In the genomic region with DNA sequence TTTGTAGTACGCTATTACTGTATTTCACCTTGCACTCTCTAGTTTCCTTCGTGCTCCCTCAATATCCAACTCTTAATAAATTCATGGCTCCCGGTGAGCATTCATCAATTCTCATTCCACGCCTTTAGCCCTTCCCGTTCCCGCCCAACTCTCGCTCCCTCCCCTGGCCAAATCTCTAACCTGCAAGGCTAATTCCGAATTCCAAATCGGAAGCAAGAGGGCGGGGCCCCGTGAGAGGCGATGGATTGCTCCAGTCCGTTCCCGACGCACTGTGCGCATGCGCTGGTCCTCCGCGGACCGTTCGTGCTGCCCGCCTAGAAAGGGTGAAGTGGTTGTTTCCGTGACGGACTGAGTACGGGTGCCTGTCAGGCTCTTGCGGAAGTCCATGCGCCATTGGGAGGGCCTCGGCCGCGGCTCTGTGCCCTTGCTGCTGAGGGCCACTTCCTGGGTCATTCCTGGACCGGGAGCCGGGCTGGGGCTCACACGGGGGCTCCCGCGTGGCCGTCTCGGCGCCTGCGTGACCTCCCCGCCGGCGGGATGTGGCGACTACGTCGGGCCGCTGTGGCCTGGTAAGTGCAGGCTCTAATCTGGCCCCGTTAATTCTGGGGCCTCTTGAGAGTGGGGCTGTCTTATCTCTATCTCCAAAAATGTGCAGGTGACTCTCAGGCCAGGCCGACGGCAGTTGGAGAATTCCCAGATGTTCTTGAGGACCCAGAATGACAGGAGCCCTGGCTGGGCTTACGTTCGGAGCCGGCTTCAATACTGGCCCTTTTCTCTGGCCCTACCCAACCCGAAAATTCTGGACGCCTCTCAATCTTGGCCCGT, we compare ENCODE assay signal across 7 cellular contexts. TPM values are rescaled to one million over a fixed set of nuclear protein-coding genes. Genes with fewer than 3 reads are reported as not detected.
A peak's percentile ranks its signal among the peaks of the same experiment; 100 is the strongest.
DNase-seq lines count a peak whose midpoint lies in the region; ATAC-seq and TF ChIP-seq lines count a peak whose summit lies in the region.

A gene with protein sequence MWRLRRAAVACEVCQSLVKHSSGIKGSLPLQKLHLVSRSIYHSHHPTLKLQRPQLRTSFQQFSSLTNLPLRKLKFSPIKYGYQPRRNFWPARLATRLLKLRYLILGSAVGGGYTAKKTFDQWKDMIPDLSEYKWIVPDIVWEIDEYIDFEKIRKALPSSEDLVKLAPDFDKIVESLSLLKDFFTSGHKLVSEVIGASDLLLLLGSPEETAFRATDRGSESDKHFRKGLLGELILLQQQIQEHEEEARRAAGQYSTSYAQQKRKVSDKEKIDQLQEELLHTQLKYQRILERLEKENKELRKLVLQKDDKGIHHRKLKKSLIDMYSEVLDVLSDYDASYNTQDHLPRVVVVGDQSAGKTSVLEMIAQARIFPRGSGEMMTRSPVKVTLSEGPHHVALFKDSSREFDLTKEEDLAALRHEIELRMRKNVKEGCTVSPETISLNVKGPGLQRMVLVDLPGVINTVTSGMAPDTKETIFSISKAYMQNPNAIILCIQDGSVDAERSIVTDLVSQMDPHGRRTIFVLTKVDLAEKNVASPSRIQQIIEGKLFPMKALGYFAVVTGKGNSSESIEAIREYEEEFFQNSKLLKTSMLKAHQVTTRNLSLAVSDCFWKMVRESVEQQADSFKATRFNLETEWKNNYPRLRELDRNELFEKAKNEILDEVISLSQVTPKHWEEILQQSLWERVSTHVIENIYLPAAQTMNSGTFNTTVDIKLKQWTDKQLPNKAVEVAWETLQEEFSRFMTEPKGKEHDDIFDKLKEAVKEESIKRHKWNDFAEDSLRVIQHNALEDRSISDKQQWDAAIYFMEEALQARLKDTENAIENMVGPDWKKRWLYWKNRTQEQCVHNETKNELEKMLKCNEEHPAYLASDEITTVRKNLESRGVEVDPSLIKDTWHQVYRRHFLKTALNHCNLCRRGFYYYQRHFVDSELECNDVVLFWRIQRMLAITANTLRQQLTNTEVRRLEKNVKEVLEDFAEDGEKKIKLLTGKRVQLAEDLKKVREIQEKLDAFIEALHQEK (plus strand): TSS at position 368 of the 825 bp plus-strand sequence. CDS start 170 bp downstream, at position 538.

- no peaks in the 10 kb centered on the region for H3K9me2 ChIP-seq in hepatocyte (replicated peaks; ENCODE audit: insufficient read depth)

- no peaks in the 10 kb centered on the region for H3K36me3 ChIP-seq in hepatocyte (replicated peaks; ENCODE audit: insufficient read depth, low read depth)

- H3K27me3 ChIP-seq in hepatocyte: no peaks in the 10 kb centered on the region

- no peaks in the 10 kb centered on the region for H4K20me1 ChIP-seq in hepatocyte (ENCODE audit: insufficient read depth, poor library complexity, severe bottlenecking)

- H3K4me2 ChIP-seq in hepatocyte: peak within 1 kb of the TSS; percentile 91

- peak; percentile 100 for DNase-seq in NCI-H2081 (lab: John Stamatoyannopoulos, UW)
- DNase-seq in T1000 (lab: John Stamatoyannopoulos, UW): peak; percentile 90
- peak; percentile 99 for DNase-seq in astrocyte of the hippocampus (ENCODE audit: low read depth, low spot score)
- peak; percentile 99 for DNase-seq in hepatocyte (ENCODE audit: low spot score)
- peak; percentile 95 for DNase-seq in retina

- H3K4me3 ChIP-seq in hepatocyte: peak within 1 kb of the TSS; percentile 96

- peaks cover 45% of the 10 kb centered on the region for H3K79me2 ChIP-seq in hepatocyte

- H2AFZ ChIP-seq in hepatocyte: peak within 1 kb of the TSS; percentile 98

- H3K27ac ChIP-seq in hepatocyte: peak within 1 kb of the TSS; percentile 93

- 2% methylated on average over 52 of the region's 55 CpGs for WGBS in hepatocyte (ENCODE audit: low lambda C conversion rate, missing lambda C conversion rate)

- H3K4me1 ChIP-seq in hepatocyte (ENCODE audit: insufficient read depth): peaks cover 7% of the 10 kb centered on the region

- TF ChIP-seq CTCF in hepatocyte (IDR thresholded peaks at IDR 0.05; ENCODE audit: poor library complexity): peak; percentile 37

- no peaks in the 10 kb centered on the region for H3K9me3 ChIP-seq in hepatocyte (ENCODE audit: low read depth)

- peak; percentile 98 for ATAC-seq in GM18511 (IDR thresholded peaks at IDR 0.05; ENCODE audit: unreplicated experiment)
- ATAC-seq in HG03039 (IDR thresholded peaks at IDR 0.05; ENCODE audit: unreplicated experiment): peak; percentile 98

RNA-seq across cellular contexts. Expression of the gene that starts here (rescaled TPM):
- total RNA-seq in hepatocyte: 49.0 TPM in 2 replicates
- 15.0 and 17.7 TPM in 2 replicates for polyA plus RNA-seq in hepatocyte

Comparison
In these comparisons a context has a peak if more than half of its experiments do, and no peak if none do; other contexts are left out.
1. Peak in every context shown above with its lines: DNase-seq, ATAC-seq, H3K4me3 ChIP-seq and H3K27ac ChIP-seq.